ENCODE assay signal across 20 cellular contexts in genomic region chr4:54213812-54214211, GRCh38. TPM values are rescaled to one million over a fixed set of nuclear protein-coding genes. Genes with fewer than 3 reads are reported as not detected.
DNase-seq lines count a peak whose midpoint lies in the region; ATAC-seq and TF ChIP-seq lines count a peak whose summit lies in the region.
"Had no signal": no experiment of that assay in that cellular context is flagged by ENCODE, and none has a peak within 500 bp of the region (broad histone marks: within the 10 kb centered on the region; RNA-seq: fewer than 3 reads in every experiment).

No MANE protein-coding gene starts in this region.

- no peaks in the 10 kb centered on the region for H3K79me2 ChIP-seq in smooth muscle cell (ENCODE audit: low read depth)

- H3K9ac ChIP-seq in smooth muscle cell (ENCODE audit: low read depth): no peak overlapping the region

- POLR2A ChIA-PET in MCF 10A (lab: Yijun Ruan, JAX): interaction anchor here (0.7 kb wide), 1 partner anchor 300 kb away, joined by 3 read pairs; no protein-coding TSS in a partner anchor

- DNase-seq in MCF 10A (ENCODE audit: unreplicated experiment): peak; percentile 49
- DNase-seq in breast epithelium (ENCODE audit: low spot score in 2 of 2): no peak
- DNase-seq in astrocyte of the hippocampus (ENCODE audit: low read depth, low spot score): peak; percentile 23
- peak in 1 of 2 donors; percentile 60 for DNase-seq in foreskin keratinocyte
- DNase-seq in smooth muscle cell (lab: John Stamatoyannopoulos, UW; ENCODE audit: unreplicated experiment): no peak
- DNase-seq in GM03348 (ENCODE audit: low spot score): no peak
- no peak for DNase-seq in thyroid gland
- DNase-seq: activated B cell treated with CpG ODN at 0.5 μM for 24 hours; activated CD8-positive, alpha-beta T cell treated with anti-CD3 and anti-CD28 coated beads for 36 hours; HCEC 1CT; immature natural killer cell; lower lobe of right lung; NCI-H1694 treated with DMSO at 0.1 percent for 48 hours; NCI-H748 treated with DMSO at 0.1 percent for 48 hours; stimulated activated CD4-positive, alpha-beta T cell treated with anti-CD3 and anti-CD28 coated beads, Interleukin-4, amount 100 ng/mL, for 4 hours; T-helper 2 cell had no signal

- peak overlapping the region; percentile 79 for H2AFZ ChIP-seq in smooth muscle cell (ENCODE audit: low read depth)

- no peak overlapping the region for H3K4me3 Mint-ChIP-seq in MCF 10A (ENCODE audit: unreplicated experiment)
- H3K4me3 Mint-ChIP-seq: activated B cell treated with CpG ODN at 0.5 μM for 24 hours; activated CD8-positive, alpha-beta T cell treated with anti-CD3 and anti-CD28 coated beads for 36 hours; immature natural killer cell had no signal

- whole genome bisulfite sequencing in smooth muscle cell (ENCODE audit: low lambda C conversion rate): 54% methylated on average over 4 of the region's 4 CpGs
- WGBS in thyroid gland, 2 donors: 55 to 56% methylated on average over 4 of the region's 4 CpGs

- no peaks in the 10 kb centered on the region for H4K20me1 ChIP-seq in smooth muscle cell (ENCODE audit: low read depth)

- H3K27me3 ChIP-seq in breast epithelium: no peaks in the 10 kb centered on the region
- H3K27me3 ChIP-seq in foreskin keratinocyte: peaks cover 9% of the 10 kb centered on the region
- no peaks in the 10 kb centered on the region for H3K27me3 ChIP-seq in smooth muscle cell (ENCODE audit: low read depth)
- no peaks in the 10 kb centered on the region for H3K27me3 ChIP-seq in thyroid gland

- H3K9me3 ChIP-seq in breast epithelium (no peaks in the 10 kb centered on the region), smooth muscle cell (replicated peaks; ENCODE audit: low read depth) (no peaks in the 10 kb centered on the region), thyroid gland (no peaks in the 10 kb centered on the region)
- H3K9me3 ChIP-seq: lower lobe of right lung had no signal

- no peaks in the 10 kb centered on the region for H3K36me3 Mint-ChIP-seq in MCF 10A (ENCODE audit: insufficient read depth, unreplicated experiment)
- H3K36me3 Mint-ChIP-seq: immature natural killer cell had no signal

- H3K4me2 ChIP-seq in smooth muscle cell: no peak overlapping the region

- H3K4me1 Mint-ChIP-seq in MCF 10A (ENCODE audit: insufficient read depth, unreplicated experiment): peaks cover 14% of the 10 kb centered on the region

- H3K27ac ChIP-seq in breast epithelium (peak overlapping the region in 1 of 2 donors; percentile 30), foreskin keratinocyte (peak overlapping the region; percentile 8), smooth muscle cell (ENCODE audit: low read depth) (no peak overlapping the region), thyroid gland (no peak overlapping the region)
- H3K27ac ChIP-seq: 22Rv1, HL-60, lower lobe of right lung had no signal

- H3K27me3 Mint-ChIP-seq in MCF 10A (ENCODE audit: insufficient read depth, unreplicated experiment): no peaks in the 10 kb centered on the region

- TF ChIP-seq POLR2A in breast epithelium (IDR thresholded peaks at IDR 0.05) (no peak), thyroid gland (IDR thresholded peaks at IDR 0.05) (no peak)

- intact Hi-C loops in MCF 10A (cut with micrococcal nuclease): no loop called here
- intact Hi-C loops in breast epithelium (cut with DNase I; ENCODE audit: low total_unique reads): loop anchor here (10.0 kb wide), 1 partner anchor 719 kb away; no protein-coding TSS in a partner anchor
- intact Hi-C loops in thyroid gland (cut with DNase I): no loop called here

- H3K4me1 ChIP-seq in breast epithelium: no peaks in the 10 kb centered on the region
- H3K4me1 ChIP-seq in foreskin keratinocyte: no peaks in the 10 kb centered on the region
- H3K4me1 ChIP-seq in smooth muscle cell (ENCODE audit: low read depth): no peaks in the 10 kb centered on the region
- H3K4me1 ChIP-seq in thyroid gland: peaks cover 0 to 8% of the 10 kb centered on the region in 2 donors

- no peak for TF ChIP-seq CTCF in MCF 10A (IDR thresholded peaks at IDR 0.05; ENCODE audit: unreplicated experiment)
- no peak for TF ChIP-seq CTCF in breast epithelium (IDR thresholded peaks at IDR 0.05)
- no peak for TF ChIP-seq CTCF in foreskin keratinocyte (conservative IDR thresholded peaks at IDR 0.05)
- no peak for TF ChIP-seq CTCF in smooth muscle cell (IDR thresholded peaks at IDR 0.05; ENCODE audit: borderline replicate concordance, insufficient read depth, poor library complexity, severe bottlenecking)
- TF ChIP-seq CTCF in thyroid gland (IDR thresholded peaks at IDR 0.05): no peak

- ATAC-seq in foreskin keratinocyte (peak; percentile 57), HG03135 (IDR thresholded peaks at IDR 0.05; ENCODE audit: unreplicated experiment) (no peak)
- ATAC-seq: activated CD8-positive, alpha-beta T cell treated with anti-CD3 and anti-CD28 coated beads for 36 hours; lower lobe of right lung had no signal

- BruUV-seq in MCF 10A (replicated peaks; lab: Mats Ljungman, UMichigan): no TSS peak

- H3F3A ChIP-seq in smooth muscle cell (ENCODE audit: low read depth): no peaks in the 10 kb centered on the region

- H3K36me3 ChIP-seq in breast epithelium: no peaks in the 10 kb centered on the region
- no peaks in the 10 kb centered on the region for H3K36me3 ChIP-seq in smooth muscle cell (ENCODE audit: low read depth)
- no peaks in the 10 kb centered on the region for H3K36me3 ChIP-seq in thyroid gland
- H3K36me3 ChIP-seq: lower lobe of right lung had no signal

- no peaks in the 10 kb centered on the region for H3K9me3 Mint-ChIP-seq in MCF 10A (ENCODE audit: unreplicated experiment)
- H3K9me3 Mint-ChIP-seq: activated B cell treated with CpG ODN at 0.5 μM for 24 hours; activated CD8-positive, alpha-beta T cell treated with anti-CD3 and anti-CD28 coated beads for 36 hours; immature natural killer cell had no signal

- CTCF ChIA-PET in MCF 10A (lab: Yijun Ruan, JAX): interaction anchor here (0.6 to 13.4 kb wide), 4 partner anchors 20 to 304 kb away, joined by 3 to 215 read pairs (median 84); no protein-coding TSS in a partner anchor

- no peak overlapping the region for H3K27ac Mint-ChIP-seq in MCF 10A (ENCODE audit: low read depth, unreplicated experiment)
- H3K27ac Mint-ChIP-seq: activated B cell treated with CpG ODN at 0.5 μM for 24 hours; activated CD8-positive, alpha-beta T cell treated with anti-CD3 and anti-CD28 coated beads for 36 hours; immature natural killer cell had no signal

- H3K4me3 ChIP-seq in breast epithelium (no peak overlapping the region), smooth muscle cell (no peak overlapping the region), thyroid gland (replicated peaks in 1 of 3) (no peak overlapping the region)
- H3K4me3 ChIP-seq: lower lobe of right lung had no signal

RNA-seq across cellular contexts. Expression of gene PDGFRA, which starts 15.3 kb away (rescaled TPM):
- total RNA-seq in MCF 10A (2022): not detected in 2 replicates
- total RNA-seq in breast epithelium: 100 to 1,000 TPM; 125 to 154 (median 130) TPM
- total RNA-seq in foreskin keratinocyte: 0.07 TPM in 1 of 2 replicates, not detected in the other
- not detected in 2 replicates for polyA plus RNA-seq in foreskin keratinocyte
- total RNA-seq in smooth muscle cell: 281 and 311 TPM in 2 replicates
- 111 and 112 TPM in 2 replicates for polyA plus RNA-seq in smooth muscle cell
- 100 to 1,000 TPM in 1 of 4 donors, 10 to 100 TPM in 3; 33.1 to 108 (median 64.3) TPM for total RNA-seq in thyroid gland
- total RNA-seq: activated B cell treated with CpG ODN at 0.5 μM for 24 hours; activated CD8-positive, alpha-beta T cell treated with anti-CD3 and anti-CD28 coated beads for 36 hours; OCI-LY7 had no signal
- polyA plus RNA-seq: immature natural killer cell had no signal

Comparison
In these comparisons a context has a peak if more than half of its experiments do, and no peak if none do; other contexts are left out.
1. DNase-seq: peak in MCF 10A (single experiment) and astrocyte of the hippocampus (single experiment); none in breast epithelium (0 of 2), smooth muscle cell (single experiment), GM03348 (single experiment) and thyroid gland (0 of 2).
2. RNA of gene PDGFRA, which starts 15.3 kb away (total RNA-seq): 281 to 311 TPM in smooth muscle cell, 125 to 154 TPM in breast epithelium and 33.1 to 108 TPM in thyroid gland; 0.07 TPM in foreskin keratinocyte and not detected in MCF 10A; every median in the first group is over 10 times any median in the second.